In the genomic region with DNA sequence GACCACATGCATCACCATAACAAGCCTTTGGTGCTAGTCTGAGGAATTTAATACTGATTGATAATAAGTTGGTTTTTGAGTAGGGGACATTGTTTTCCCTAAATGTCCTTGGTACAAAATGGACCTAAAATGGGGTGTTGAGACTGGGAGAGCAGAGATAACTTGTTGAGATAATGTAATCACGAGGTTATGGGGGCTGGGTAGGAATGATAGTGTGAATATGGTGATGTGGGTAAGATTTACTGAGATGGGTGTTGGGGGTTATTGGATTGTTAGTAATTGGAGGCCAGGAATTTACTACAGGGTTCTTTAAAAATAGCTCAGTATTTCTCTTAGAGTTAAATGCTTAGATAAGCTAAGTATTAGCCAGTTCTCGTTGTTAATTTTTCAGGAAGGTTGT, we compare ENCODE assay signal across 1 cellular context.
TF ChIP-seq lines count a peak whose summit lies in the region.

No MANE protein-coding gene starts in this region.

TF ChIP-seq in GM12878, 131 proteins besides CTCF, POLR2A, EP300 and RAD21:
- TF ChIP-seq RB1 (IDR thresholded peaks at IDR 0.05; ENCODE audit: borderline replicate concordance) = no peak
- TF ChIP-seq, protein P1, sequence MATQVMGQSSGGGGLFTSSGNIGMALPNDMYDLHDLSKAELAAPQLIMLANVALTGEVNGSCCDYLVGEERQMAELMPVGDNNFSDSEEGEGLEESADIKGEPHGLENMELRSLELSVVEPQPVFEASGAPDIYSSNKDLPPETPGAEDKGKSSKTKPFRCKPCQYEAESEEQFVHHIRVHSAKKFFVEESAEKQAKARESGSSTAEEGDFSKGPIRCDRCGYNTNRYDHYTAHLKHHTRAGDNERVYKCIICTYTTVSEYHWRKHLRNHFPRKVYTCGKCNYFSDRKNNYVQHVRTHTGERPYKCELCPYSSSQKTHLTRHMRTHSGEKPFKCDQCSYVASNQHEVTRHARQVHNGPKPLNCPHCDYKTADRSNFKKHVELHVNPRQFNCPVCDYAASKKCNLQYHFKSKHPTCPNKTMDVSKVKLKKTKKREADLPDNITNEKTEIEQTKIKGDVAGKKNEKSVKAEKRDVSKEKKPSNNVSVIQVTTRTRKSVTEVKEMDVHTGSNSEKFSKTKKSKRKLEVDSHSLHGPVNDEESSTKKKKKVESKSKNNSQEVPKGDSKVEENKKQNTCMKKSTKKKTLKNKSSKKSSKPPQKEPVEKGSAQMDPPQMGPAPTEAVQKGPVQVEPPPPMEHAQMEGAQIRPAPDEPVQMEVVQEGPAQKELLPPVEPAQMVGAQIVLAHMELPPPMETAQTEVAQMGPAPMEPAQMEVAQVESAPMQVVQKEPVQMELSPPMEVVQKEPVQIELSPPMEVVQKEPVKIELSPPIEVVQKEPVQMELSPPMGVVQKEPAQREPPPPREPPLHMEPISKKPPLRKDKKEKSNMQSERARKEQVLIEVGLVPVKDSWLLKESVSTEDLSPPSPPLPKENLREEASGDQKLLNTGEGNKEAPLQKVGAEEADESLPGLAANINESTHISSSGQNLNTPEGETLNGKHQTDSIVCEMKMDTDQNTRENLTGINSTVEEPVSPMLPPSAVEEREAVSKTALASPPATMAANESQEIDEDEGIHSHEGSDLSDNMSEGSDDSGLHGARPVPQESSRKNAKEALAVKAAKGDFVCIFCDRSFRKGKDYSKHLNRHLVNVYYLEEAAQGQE (IDR thresholded peaks at IDR 0.05; ENCODE audit: low read depth, low read length) = no peak
- no peak for TF ChIP-seq NRF1 (conservative IDR thresholded peaks at IDR 0.05; ENCODE audit: low read depth, low read length)
- TF ChIP-seq MTA2 (IDR thresholded peaks at IDR 0.05; ENCODE audit: low read depth) = no peak
- TF ChIP-seq IKZF1 (conservative IDR thresholded peaks at IDR 0.05) = no peak
- TF ChIP-seq MXI1 (IDR thresholded peaks at IDR 0.05; ENCODE audit: low read depth, low read length) = no peak
- TF ChIP-seq CBX5 (IDR thresholded peaks at IDR 0.05; ENCODE audit: low read depth) = no peak
- TF ChIP-seq ZNF274 (IDR thresholded peaks at IDR 0.05; ENCODE audit: insufficient read depth, insufficient read length) = no peak
- TF ChIP-seq, protein P2, sequence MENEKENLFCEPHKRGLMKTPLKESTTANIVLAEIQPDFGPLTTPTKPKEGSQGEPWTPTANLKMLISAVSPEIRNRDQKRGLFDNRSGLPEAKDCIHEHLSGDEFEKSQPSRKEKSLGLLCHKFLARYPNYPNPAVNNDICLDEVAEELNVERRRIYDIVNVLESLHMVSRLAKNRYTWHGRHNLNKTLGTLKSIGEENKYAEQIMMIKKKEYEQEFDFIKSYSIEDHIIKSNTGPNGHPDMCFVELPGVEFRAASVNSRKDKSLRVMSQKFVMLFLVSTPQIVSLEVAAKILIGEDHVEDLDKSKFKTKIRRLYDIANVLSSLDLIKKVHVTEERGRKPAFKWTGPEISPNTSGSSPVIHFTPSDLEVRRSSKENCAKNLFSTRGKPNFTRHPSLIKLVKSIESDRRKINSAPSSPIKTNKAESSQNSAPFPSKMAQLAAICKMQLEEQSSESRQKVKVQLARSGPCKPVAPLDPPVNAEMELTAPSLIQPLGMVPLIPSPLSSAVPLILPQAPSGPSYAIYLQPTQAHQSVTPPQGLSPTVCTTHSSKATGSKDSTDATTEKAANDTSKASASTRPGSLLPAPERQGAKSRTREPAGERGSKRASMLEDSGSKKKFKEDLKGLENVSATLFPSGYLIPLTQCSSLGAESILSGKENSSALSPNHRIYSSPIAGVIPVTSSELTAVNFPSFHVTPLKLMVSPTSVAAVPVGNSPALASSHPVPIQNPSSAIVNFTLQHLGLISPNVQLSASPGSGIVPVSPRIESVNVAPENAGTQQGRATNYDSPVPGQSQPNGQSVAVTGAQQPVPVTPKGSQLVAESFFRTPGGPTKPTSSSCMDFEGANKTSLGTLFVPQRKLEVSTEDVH (IDR thresholded peaks at IDR 0.05; ENCODE audit: low read depth, partially characterized antibody) = no peak
- no peak for TF ChIP-seq BMI1 (IDR thresholded peaks at IDR 0.05; ENCODE audit: borderline replicate concordance)
- TF ChIP-seq JUND (IDR thresholded peaks at IDR 0.05; ENCODE audit: low read depth, low read length) = no peak
- TF ChIP-seq, protein P3, sequence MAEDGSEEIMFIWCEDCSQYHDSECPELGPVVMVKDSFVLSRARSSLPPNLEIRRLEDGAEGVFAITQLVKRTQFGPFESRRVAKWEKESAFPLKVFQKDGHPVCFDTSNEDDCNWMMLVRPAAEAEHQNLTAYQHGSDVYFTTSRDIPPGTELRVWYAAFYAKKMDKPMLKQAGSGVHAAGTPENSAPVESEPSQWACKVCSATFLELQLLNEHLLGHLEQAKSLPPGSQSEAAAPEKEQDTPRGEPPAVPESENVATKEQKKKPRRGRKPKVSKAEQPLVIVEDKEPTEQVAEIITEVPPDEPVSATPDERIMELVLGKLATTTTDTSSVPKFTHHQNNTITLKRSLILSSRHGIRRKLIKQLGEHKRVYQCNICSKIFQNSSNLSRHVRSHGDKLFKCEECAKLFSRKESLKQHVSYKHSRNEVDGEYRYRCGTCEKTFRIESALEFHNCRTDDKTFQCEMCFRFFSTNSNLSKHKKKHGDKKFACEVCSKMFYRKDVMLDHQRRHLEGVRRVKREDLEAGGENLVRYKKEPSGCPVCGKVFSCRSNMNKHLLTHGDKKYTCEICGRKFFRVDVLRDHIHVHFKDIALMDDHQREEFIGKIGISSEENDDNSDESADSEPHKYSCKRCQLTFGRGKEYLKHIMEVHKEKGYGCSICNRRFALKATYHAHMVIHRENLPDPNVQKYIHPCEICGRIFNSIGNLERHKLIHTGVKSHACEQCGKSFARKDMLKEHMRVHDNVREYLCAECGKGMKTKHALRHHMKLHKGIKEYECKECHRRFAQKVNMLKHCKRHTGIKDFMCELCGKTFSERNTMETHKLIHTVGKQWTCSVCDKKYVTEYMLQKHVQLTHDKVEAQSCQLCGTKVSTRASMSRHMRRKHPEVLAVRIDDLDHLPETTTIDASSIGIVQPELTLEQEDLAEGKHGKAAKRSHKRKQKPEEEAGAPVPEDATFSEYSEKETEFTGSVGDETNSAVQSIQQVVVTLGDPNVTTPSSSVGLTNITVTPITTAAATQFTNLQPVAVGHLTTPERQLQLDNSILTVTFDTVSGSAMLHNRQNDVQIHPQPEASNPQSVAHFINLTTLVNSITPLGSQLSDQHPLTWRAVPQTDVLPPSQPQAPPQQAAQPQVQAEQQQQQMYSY (CRISPR knock-in tag; IDR thresholded peaks at IDR 0.05) = no peak
- TF ChIP-seq BRCA1 (IDR thresholded peaks at IDR 0.05; ENCODE audit: low read depth, low read length) = no peak
- TF ChIP-seq ZNF622 (IDR thresholded peaks at IDR 0.05) = no peak
